In the genomic region with DNA sequence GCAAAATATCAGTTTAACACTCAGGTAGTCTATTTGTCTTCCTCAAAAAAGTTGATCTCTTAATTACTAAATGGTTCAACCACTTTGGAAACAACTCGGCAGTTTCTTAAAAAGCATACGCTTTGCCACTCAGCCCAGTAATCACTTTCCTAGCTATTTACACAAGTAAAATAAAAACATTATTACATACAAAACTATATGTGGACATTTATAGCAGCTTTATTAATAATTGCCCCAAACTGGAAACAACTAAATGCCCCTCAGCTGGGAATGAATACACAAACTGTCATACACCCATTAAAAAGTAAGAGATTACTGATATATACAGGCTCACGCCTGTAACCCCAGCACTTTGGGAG, we compare ENCODE assay signal across 13 cellular contexts. TPM values are rescaled to one million over a fixed set of nuclear protein-coding genes. Genes with fewer than 3 reads are reported as not detected.
A peak's percentile ranks its signal among the peaks of the same experiment; 100 is the strongest.
DNase-seq lines count a peak whose midpoint lies in the region; ATAC-seq and TF ChIP-seq lines count a peak whose summit lies in the region.
"Had no signal": no experiment of that assay in that cellular context is flagged by ENCODE, and none has a peak within 500 bp of the region (broad histone marks: within the 10 kb centered on the region; RNA-seq: fewer than 3 reads in every experiment).

No MANE protein-coding gene starts in this region.

- H3K27me3 ChIP-seq in Caco-2 (replicated peaks; ENCODE audit: control insufficient read depth, insufficient read depth, low read length) (no peaks in the 10 kb centered on the region), GM23338 (ENCODE audit: insufficient read depth) (no peaks in the 10 kb centered on the region), HAP-1 (ENCODE audit: low read depth) (no peaks in the 10 kb centered on the region)

- DNase-seq in Caco-2: no peak
- no peak for DNase-seq in GM23338 (ENCODE audit: low spot score)
- DNase-seq in SW480 (ENCODE audit: low spot score): peak; percentile 29
- peak; percentile 32 for DNase-seq in kidney glomerular epithelial cell (lab: John Stamatoyannopoulos, UW)
- DNase-seq in coronary artery (ENCODE audit: low spot score): no peak
- DNase-seq in activated gamma-delta T cell (lab: John Stamatoyannopoulos, UW): no peak
- DNase-seq in HAP-1 (ENCODE audit: low spot score in 2 of 2): no peak
- no peak for DNase-seq in NCI-H1417 (lab: John Stamatoyannopoulos, UW)
- DNase-seq: activated CD4-positive, CD25-positive, alpha-beta regulatory T cell treated with anti-CD3 and anti-CD28 coated beads, Interleukin-2, amount 50 U/mL, for 72 hours; NCI-H2171 had no signal

- H3K4me2 ChIP-seq in GM23338: no peak overlapping the region

- H3K4me3 Mint-ChIP-seq in Caco-2 (ENCODE audit: unreplicated experiment) (peak overlapping the region; percentile 4), GM23338 (peak overlapping the region; percentile 3; the same call in 1 of the 3 replicates)
- H3K4me3 Mint-ChIP-seq: endodermal cell had no signal

- intact Hi-C loops in Caco-2 (cut with micrococcal nuclease; ENCODE audit: unreplicated experiment): no loop called here

- H3K4me1 Mint-ChIP-seq in Caco-2 (ENCODE audit: low read depth, unreplicated experiment): peaks cover 5% of the 10 kb centered on the region
- H3K4me1 Mint-ChIP-seq in GM23338: peaks cover 25% of the 10 kb centered on the region

- POLR2A ChIA-PET in Caco-2 (lab: Charles Lee): interaction anchor here (0.9 to 1.1 kb wide), 4 partner anchors 10 to 72 kb away, joined by 3 to 16 read pairs (median 4); no protein-coding TSS in a partner anchor

- peaks cover under 1% of the 10 kb centered on the region; the same call in 1 of the 2 replicates for H3K4me1 ChIP-seq in Caco-2
- H3K4me1 ChIP-seq in GM23338 (ENCODE audit: insufficient read depth): peaks cover 5% of the 10 kb centered on the region; the same call in 1 of the 2 replicates
- peaks cover 17% of the 10 kb centered on the region for H3K4me1 ChIP-seq in HAP-1

- H3K27me3 Mint-ChIP-seq in Caco-2 (ENCODE audit: insufficient read depth, unreplicated experiment): no peaks in the 10 kb centered on the region
- peaks cover 63% of the 10 kb centered on the region for H3K27me3 Mint-ChIP-seq in GM23338 (ENCODE audit: insufficient read depth, low read depth, poor library complexity)

- BruUV-seq in Caco-2 (replicated peaks; lab: Mats Ljungman, UMichigan): no TSS peak

- H3K36me3 Mint-ChIP-seq in Caco-2 (ENCODE audit: insufficient read depth, unreplicated experiment): peaks cover 94% of the 10 kb centered on the region
- peaks cover 44% of the 10 kb centered on the region for H3K36me3 Mint-ChIP-seq in GM23338 (ENCODE audit: low read depth)

- CTCF ChIA-PET in Caco-2 (lab: Charles Lee): no interaction called here

- ATAC-seq in GM23338: no peak
- ATAC-seq: Right ventricle myocardium inferior, sciatic nerve had no signal

- TF ChIP-seq CTCF in Caco-2 (IDR thresholded peaks at IDR 0.05; ENCODE audit: insufficient read depth in 1 of 2, low read depth in 1 of 2, low read length in 1 of 2, severe bottlenecking in 1 of 2, unreplicated experiment in 1 of 2) (no peak), GM23338 (conservative IDR thresholded peaks at IDR 0.05; ENCODE audit: low read depth in 2 of 2) (no peak), coronary artery (IDR thresholded peaks at IDR 0.05) (no peak)

- H3K9me2 ChIP-seq in GM23338 (ENCODE audit: insufficient read depth): no peaks in the 10 kb centered on the region

- no peak overlapping the region for H3K4me3 ChIP-seq in Caco-2 (ENCODE audit: low read depth, low read length)
- H3K4me3 ChIP-seq in GM23338: no peak overlapping the region
- no peak overlapping the region for H3K4me3 ChIP-seq in coronary artery
- H3K4me3 ChIP-seq in HAP-1: no peak overlapping the region

- H3F3A ChIP-seq in GM23338 (replicated peaks; ENCODE audit: low read depth): peaks cover 44% of the 10 kb centered on the region

- H4K20me1 ChIP-seq in GM23338 (replicated peaks; ENCODE audit: insufficient read depth): no peaks in the 10 kb centered on the region; the same call in 1 of the 2 replicates

- H3K27ac ChIP-seq in GM23338 (ENCODE audit: low read depth) (peak overlapping the region; percentile 10; the same call in 1 of the 2 replicates), coronary artery (no peak overlapping the region)

- in situ Hi-C loops in HAP-1 (cut with MboI; ENCODE audit: low sequenced_read_pairs): no loop called here

- H2AFZ ChIP-seq in GM23338: no peak overlapping the region

- H3K36me3 ChIP-seq in Caco-2 (ENCODE audit: control insufficient read depth, insufficient read depth, low read length) (peaks cover 5% of the 10 kb centered on the region; the same call in 1 of the 2 replicates), GM23338 (ENCODE audit: insufficient read depth) (peaks cover 23% of the 10 kb centered on the region), HAP-1 (replicated peaks) (peaks cover 44% of the 10 kb centered on the region)

- H3K9me3 ChIP-seq in Caco-2 (no peaks in the 10 kb centered on the region), HAP-1 (no peaks in the 10 kb centered on the region)

- H3K27ac Mint-ChIP-seq in Caco-2 (ENCODE audit: unreplicated experiment) (peak overlapping the region; percentile 60), GM23338 (no peak overlapping the region)
- H3K27ac Mint-ChIP-seq: endodermal cell had no signal

- H3K9me3 Mint-ChIP-seq in Caco-2 (ENCODE audit: unreplicated experiment) (no peaks in the 10 kb centered on the region), GM23338 (peaks cover 17% of the 10 kb centered on the region; the same call in 2 of the 3 replicates)
- H3K9me3 Mint-ChIP-seq: endodermal cell had no signal

- peaks cover 19% of the 10 kb centered on the region for H3K79me2 ChIP-seq in GM23338 (replicated peaks; ENCODE audit: insufficient read depth)

TF ChIP-seq in GM23338, 12 proteins besides CTCF, POLR2A, EP300 and RAD21 (continues in another document):
- no peak for TF ChIP-seq CREB1 (CRISPR knock-in tag; IDR thresholded peaks at IDR 0.05; ENCODE audit: low read depth)
- TF ChIP-seq EZH2 (IDR thresholded peaks at IDR 0.05; ENCODE audit: low read depth, unreplicated experiment): no peak
- TF ChIP-seq POLR2AphosphoS5 (IDR thresholded peaks at IDR 0.05; ENCODE audit: low read depth): no peak
- no peak for TF ChIP-seq EZH2phosphoT487 (IDR thresholded peaks at IDR 0.05; ENCODE audit: unreplicated experiment)
- TF ChIP-seq NANOG (IDR thresholded peaks at IDR 0.05; ENCODE audit: borderline replicate concordance): no peak

RNA-seq across cellular contexts. Expression of a gene that starts 7.4 kb away (rescaled TPM):
- total RNA-seq in Caco-2 (2022): 9,246 and 9,491 TPM in 2 replicates
- 12,342 and 13,362 TPM in 2 replicates for total RNA-seq in GM23338 (2014; rRNA removed; shearing (Covaris generic))
- 7,677 and 8,712 TPM in 2 replicates for polyA plus RNA-seq in GM23338 (2016; fragmentation: Nextera tagmentation; extraction: Ambion mirVana)

RNA-seq across cellular contexts. Expression of a gene that starts 51.9 kb away (rescaled TPM):
- total RNA-seq in Caco-2 (2022): 28.7 and 33.1 TPM in 2 replicates
- total RNA-seq in GM23338 (2014; rRNA removed; shearing (Covaris generic)): 36.7 and 37.1 TPM in 2 replicates
- polyA plus RNA-seq in GM23338 (2016; fragmentation: Nextera tagmentation; extraction: Ambion mirVana): 18.3 and 27.7 TPM in 2 replicates

Comparison
In these comparisons a context has a peak if more than half of its experiments do, and no peak if none do; other contexts are left out.
1. DNase-seq: peak in SW480 (single experiment) and kidney glomerular epithelial cell (single experiment); none in Caco-2 (0 of 2), GM23338 (single experiment), coronary artery (single experiment), activated gamma-delta T cell (single experiment), HAP-1 (0 of 2) and NCI-H1417 (0 of 3).